In the genomic region with DNA sequence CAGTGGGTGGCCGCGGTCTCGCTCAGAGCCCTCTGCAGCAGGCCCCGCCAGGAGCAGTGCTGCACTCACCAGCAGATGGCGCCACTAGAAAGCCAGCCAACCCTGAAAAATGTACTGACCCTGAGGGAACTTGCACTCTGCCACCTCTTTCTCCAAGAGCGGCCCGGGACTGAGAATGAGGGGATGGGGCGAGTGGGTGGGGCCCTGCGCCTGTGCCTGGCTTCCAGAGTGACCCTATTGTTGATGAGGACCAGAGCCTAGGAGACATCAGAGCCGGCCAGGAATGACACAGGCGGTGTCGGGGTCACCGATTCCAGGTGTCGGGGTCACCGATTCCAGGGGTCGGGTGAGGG, we compare ENCODE assay signal across 8 cellular contexts. TPM values are rescaled to one million over a fixed set of nuclear protein-coding genes. Genes with fewer than 3 reads are reported as not detected.
DNase-seq lines count a peak whose midpoint lies in the region; ATAC-seq and TF ChIP-seq lines count a peak whose summit lies in the region.

No MANE protein-coding gene starts in this region.

- H3K4me1 Mint-ChIP-seq in Calu3 (ENCODE audit: low read depth, unreplicated experiment), result no peaks in the 10 kb centered on the region
- no peaks in the 10 kb centered on the region for H3K4me1 Mint-ChIP-seq in T-helper 2 cell treated with Interferon-gamma antibody and Interleukin-4, amounts not matched to agents 5 μg/mL and 100 μg/mL, for 36 hours (ENCODE audit: low read depth)

- H3K36me3 Mint-ChIP-seq in Calu3 (ENCODE audit: insufficient read depth, unreplicated experiment), result no peaks in the 10 kb centered on the region
- H3K36me3 Mint-ChIP-seq in T-helper 2 cell treated with Interferon-gamma antibody and Interleukin-4, amounts not matched to agents 5 μg/mL and 100 μg/mL, for 36 hours (ENCODE audit: low read depth), result no peaks in the 10 kb centered on the region

- H3K4me3 Mint-ChIP-seq in Calu3 (ENCODE audit: low read depth, unreplicated experiment), result no peak overlapping the region
- H3K4me3 Mint-ChIP-seq in T-helper 2 cell treated with Interferon-gamma antibody and Interleukin-4, amounts not matched to agents 5 μg/mL and 100 μg/mL, for 36 hours, result no peak overlapping the region

- H3K27ac Mint-ChIP-seq in Calu3 (ENCODE audit: unreplicated experiment), result no peak overlapping the region
- no peak overlapping the region for H3K27ac Mint-ChIP-seq in T-helper 2 cell treated with Interferon-gamma antibody and Interleukin-4, amounts not matched to agents 5 μg/mL and 100 μg/mL, for 36 hours

- peak; percentile 93 for TF ChIP-seq CTCF in Calu3 (IDR thresholded peaks at IDR 0.05; ENCODE audit: unreplicated experiment)

- no peaks in the 10 kb centered on the region for H3K9me3 Mint-ChIP-seq in Calu3 (ENCODE audit: low read depth, unreplicated experiment)
- no peaks in the 10 kb centered on the region for H3K9me3 Mint-ChIP-seq in T-helper 2 cell treated with Interferon-gamma antibody and Interleukin-4, amounts not matched to agents 5 μg/mL and 100 μg/mL, for 36 hours

- DNase-seq in Calu3 (peak; percentile 88), LHCN-M2 (ENCODE audit: low read depth) (peak; percentile 47), anterior cingulate cortex (lab: John Stamatoyannopoulos, UW) (peak in 44 of 58 donors; percentile 6 to 70 (median 22)), hepatic stellate cell (ENCODE audit: low spot score) (peak; percentile 91), sciatic nerve (ENCODE audit: low spot score) (peak; percentile 91), cerebellar nuclear complex (lab: John Stamatoyannopoulos, UW) (no peak)
- peak; percentile 55 for DNase-seq in T-helper 2 cell treated with Interferon-gamma antibody and Interleukin-4, amounts not matched to agents 5 μg/mL and 100 μg/mL, for 36 hours (ENCODE audit: low spot score)

- intact Hi-C loops in Calu3 (cut with micrococcal nuclease; ENCODE audit: unreplicated experiment), result loop anchor here (1.0 to 2.0 kb wide), 3 partner anchors 52 to 237 kb away; no protein-coding TSS in a partner anchor
- intact Hi-C loops in sciatic nerve (cut with DNase I), result loop anchor here (5.0 kb wide), 1 partner anchor 55 kb away; no protein-coding TSS in a partner anchor

- ATAC-seq in GM21390 (IDR thresholded peaks at IDR 0.05; ENCODE audit: unreplicated experiment), result peak; percentile 86
- ATAC-seq in sciatic nerve, result peak; percentile 85

- peaks cover 39% of the 10 kb centered on the region for H3K27me3 Mint-ChIP-seq in Calu3 (ENCODE audit: unreplicated experiment)
- no peaks in the 10 kb centered on the region for H3K27me3 Mint-ChIP-seq in T-helper 2 cell treated with Interferon-gamma antibody and Interleukin-4, amounts not matched to agents 5 μg/mL and 100 μg/mL, for 36 hours (ENCODE audit: low read depth)

- no TSS peak for BruUV-seq in Calu3 (replicated peaks; lab: Mats Ljungman, UMichigan)

- CTCF ChIA-PET in Calu3 (lab: Charles Lee), result interaction anchor here (0.6 to 2.0 kb wide), 7 partner anchors 52 to 183 kb away, joined by 3 to 9 read pairs (median 4); no protein-coding TSS in a partner anchor

RNA-seq across cellular contexts. Expression of gene IL17B, which starts 2.9 kb away (rescaled TPM):
- total RNA-seq in Calu3 (2022), result not detected in 2 replicates
- total RNA-seq in LHCN-M2 (2014; rRNA removed), result not detected in 2 replicates
- polyA plus RNA-seq in LHCN-M2 (2012), result not detected
- total RNA-seq in sciatic nerve, result 51.7 TPM

RNA-seq across cellular contexts. Expression of gene PCYOX1L, which starts 24.1 kb away (rescaled TPM):
- total RNA-seq in Calu3 (2022) (29.2 and 29.9 TPM in 2 replicates), LHCN-M2 (2014; rRNA removed) (5.9 and 6.3 TPM in 2 replicates), sciatic nerve (10.8 TPM)
- polyA plus RNA-seq in LHCN-M2 (2012), result 5.0 TPM

RNA-seq across cellular contexts. Expression of gene GRPEL2, which starts 36.7 kb away (rescaled TPM):
- total RNA-seq in Calu3 (2022) (28.2 and 31.0 TPM in 2 replicates), LHCN-M2 (2014; rRNA removed) (13.9 and 16.8 TPM in 2 replicates), sciatic nerve (21.6 TPM)
- polyA plus RNA-seq in LHCN-M2 (2012), result 3.4 TPM

Comparison
In these comparisons a context has a peak if more than half of its experiments do, and no peak if none do; other contexts are left out.
1. DNase-seq: peak in Calu3 (single experiment), LHCN-M2 (single experiment), T-helper 2 cell treated with Interferon-gamma antibody and Interleukin-4, amounts not matched to agents 5 μg/mL and 100 μg/mL, for 36 hours (single experiment), anterior cingulate cortex (44 of 58), hepatic stellate cell (single experiment) and sciatic nerve (single experiment); none in cerebellar nuclear complex (0 of 2).
2. RNA of gene IL17B, which starts 2.9 kb away (total RNA-seq): 51.7 TPM in sciatic nerve (single experiment); not detected in Calu3 and not detected in LHCN-M2; every median in the first group is over 10 times any median in the second.